14 cellular contexts compared by ENCODE assay signal in the genomic region with DNA sequence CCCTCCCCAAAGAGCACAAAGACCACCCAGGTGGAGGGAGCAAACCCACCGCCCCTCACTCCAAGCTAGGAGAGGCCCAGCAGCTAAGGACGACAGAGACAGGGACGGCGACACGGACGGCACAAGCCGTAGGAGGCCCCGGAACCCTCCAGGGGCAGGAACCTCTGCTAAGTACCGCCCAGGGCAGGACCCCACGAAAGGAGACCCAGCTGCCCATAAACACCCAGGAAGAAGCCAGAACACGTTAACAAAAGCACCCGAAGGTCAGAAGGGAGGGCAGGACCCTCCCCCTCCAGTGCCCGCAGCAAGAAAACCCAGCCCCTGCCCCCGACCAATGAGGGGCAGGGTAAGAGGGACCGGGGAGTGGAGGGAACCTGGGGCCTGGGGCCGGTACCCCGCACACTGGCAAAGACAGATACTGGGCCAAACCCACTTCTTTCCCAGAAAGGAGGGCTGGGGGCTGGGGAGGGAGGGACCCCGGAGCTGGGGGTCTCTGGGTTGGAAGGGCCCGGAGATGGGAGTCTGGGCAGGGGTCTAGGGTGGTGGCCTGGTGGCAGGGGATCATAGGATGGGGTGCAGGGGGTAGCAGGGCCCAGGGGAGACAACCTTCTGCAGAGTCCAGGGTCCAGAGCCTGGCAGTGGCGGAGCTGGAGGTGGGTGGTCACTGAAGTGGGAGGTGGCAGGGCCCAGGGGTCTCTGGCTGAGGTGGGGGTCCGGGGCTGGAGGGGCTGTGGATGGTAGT. TPM values are rescaled to one million over a fixed set of nuclear protein-coding genes. Genes with fewer than 3 reads are reported as not detected.
DNase-seq lines count a peak whose midpoint lies in the region; ATAC-seq, FAIRE-seq and TF ChIP-seq lines count a peak whose summit lies in the region.
"Had no signal": no experiment of that assay in that cellular context is flagged by ENCODE, and none has a peak within 500 bp of the region (broad histone marks: within the 10 kb centered on the region; RNA-seq: fewer than 3 reads in every experiment).

No MANE protein-coding gene starts in this region.

- H3K9me3 Mint-ChIP-seq in chondrocyte (ENCODE audit: low read depth) (no peaks in the 10 kb centered on the region), osteocyte (ENCODE audit: unreplicated experiment) (no peaks in the 10 kb centered on the region)

- no peaks in the 10 kb centered on the region for H3K9me3 ChIP-seq in SK-N-SH
- H3K9me3 ChIP-seq: psoas muscle had no signal

- 95% methylated on average over 18 of the region's 21 CpGs for WGBS in SK-N-SH (ENCODE audit: low lambda C conversion rate)

- no peak overlapping the region for H3K27ac Mint-ChIP-seq in chondrocyte (ENCODE audit: unreplicated experiment)
- no peak overlapping the region for H3K27ac Mint-ChIP-seq in osteocyte (ENCODE audit: unreplicated experiment)

- ATAC-seq in SK-N-SH treated with all-trans-retinoic acid at 6 μM for 48 hours = no peak
- ATAC-seq: psoas muscle had no signal

- H3K27me3 Mint-ChIP-seq in chondrocyte (ENCODE audit: low read depth) = no peaks in the 10 kb centered on the region
- no peaks in the 10 kb centered on the region for H3K27me3 Mint-ChIP-seq in osteocyte (ENCODE audit: unreplicated experiment)

- POLR2A ChIA-PET in SK-N-SH (lab: Yijun Ruan, JAX) = no interaction called here

- peak overlapping the region; percentile 94 for H3K4me2 ChIP-seq in SK-N-SH

- H3K4me1 Mint-ChIP-seq in chondrocyte (ENCODE audit: low read depth) (peaks cover 20% of the 10 kb centered on the region), osteocyte (ENCODE audit: unreplicated experiment) (peaks cover 16% of the 10 kb centered on the region)

- no peak overlapping the region for H3K27ac ChIP-seq in SK-N-SH (ENCODE audit: low read depth in 2 of 2, low read length in 1 of 2)
- H3K27ac ChIP-seq: psoas muscle had no signal

- H3K9ac ChIP-seq in SK-N-SH = no peak overlapping the region

- no peak overlapping the region for H2AFZ ChIP-seq in SK-N-SH (ENCODE audit: low read depth)

- peak overlapping the region; percentile 35 for H3K4me3 Mint-ChIP-seq in chondrocyte (ENCODE audit: unreplicated experiment)
- H3K4me3 Mint-ChIP-seq in osteocyte (ENCODE audit: unreplicated experiment) = peak overlapping the region; percentile 38

- H4K20me1 ChIP-seq in SK-N-SH (ENCODE audit: insufficient read depth) = peaks cover 17% of the 10 kb centered on the region

- DNase-seq in SK-N-SH (peak; percentile 22), H7 (peak; percentile 73), chondrocyte (ENCODE audit: low spot score) (no peak), osteocyte (ENCODE audit: extremely low spot score, unreplicated experiment) (no peak), DMS79 (lab: John Stamatoyannopoulos, UW) (no peak), NCI-H2171 treated with DMSO at 0.1 percent for 48 hours (lab: John Stamatoyannopoulos, UW) (no peak), D721Med (ENCODE audit: insufficient read length, low spot score) (no peak)
- DNase-seq: 8988T; activated naive CD4-positive, alpha-beta T cell treated with anti-CD3 and anti-CD28 coated beads, Interleukin-2, amount 50 U/mL, for 16 hours; caudate nucleus; NCI-H1092; NK-92 treated with Interleukin-12 subunit alpha and Interleukin-12 subunit beta, amount 100 ng/mL, for 24 hours; psoas muscle had no signal

- TF ChIP-seq CTCF in SK-N-SH (IDR thresholded peaks at IDR 0.05) (no peak), chondrocyte (IDR thresholded peaks at IDR 0.05) (no peak), osteocyte (IDR thresholded peaks at IDR 0.05) (no peak), D721Med (IDR thresholded peaks at IDR 0.05; ENCODE audit: insufficient read depth, missing control alignments) (no peak)

- no peak for TF ChIP-seq EP300 in SK-N-SH (IDR thresholded peaks at IDR 0.05; ENCODE audit: borderline replicate concordance in 1 of 2, low read depth in 1 of 2, low read length in 1 of 2)

- CTCF ChIA-PET in SK-N-SH (lab: Yijun Ruan, JAX) = no interaction called here

- no peak for FAIRE-seq in D721Med (lab: Jason Lieb, UNC)

- peaks cover 4 to 18% of the 10 kb centered on the region in 2 experiments; a peak in 2 of 4 replicates for H3K4me1 ChIP-seq in SK-N-SH (ENCODE audit: control insufficient read depth in 1 of 2, insufficient read depth in 2 of 2, low read depth in 1 of 2, low read length in 1 of 2)
- H3K4me1 ChIP-seq: psoas muscle had no signal

- no peak overlapping the region for H3K4me3 ChIP-seq in SK-N-SH (ENCODE audit: low read depth in 2 of 2, low read length in 1 of 2)
- no peak overlapping the region for H3K4me3 ChIP-seq in H7 (ENCODE audit: insufficient read depth, low read depth, low read length)
- H3K4me3 ChIP-seq: psoas muscle had no signal

- peaks cover 82% of the 10 kb centered on the region for H3K79me2 ChIP-seq in SK-N-SH (ENCODE audit: insufficient read depth)

- no peaks in the 10 kb centered on the region for H3K9me2 ChIP-seq in SK-N-SH

- peaks cover 9% of the 10 kb centered on the region for H3F3A ChIP-seq in SK-N-SH (replicated peaks; ENCODE audit: insufficient read depth)

- H3K36me3 ChIP-seq in SK-N-SH (replicated peaks in 1 of 2; ENCODE audit: control insufficient read depth in 1 of 2, insufficient read depth in 2 of 2, low read length in 1 of 2) = no peaks in the 10 kb centered on the region
- no peaks in the 10 kb centered on the region; the same call in 1 of the 2 replicates for H3K36me3 ChIP-seq in H7 (replicated peaks; ENCODE audit: control insufficient read depth, insufficient read depth, low read length)

- no peak for TF ChIP-seq RAD21 in SK-N-SH (IDR thresholded peaks at IDR 0.05; ENCODE audit: low read length)

- H3K36me3 Mint-ChIP-seq in chondrocyte (ENCODE audit: low read depth) (peaks cover 2% of the 10 kb centered on the region), osteocyte (ENCODE audit: unreplicated experiment) (peaks cover 7% of the 10 kb centered on the region)

- no peaks in the 10 kb centered on the region for H3K27me3 ChIP-seq in SK-N-SH (ENCODE audit: insufficient read depth)
- H3K27me3 ChIP-seq in H7 (ENCODE audit: control insufficient read depth, insufficient read depth, low read length) = no peaks in the 10 kb centered on the region

TF ChIP-seq in SK-N-SH, 30 proteins besides CTCF, POLR2A, EP300 and RAD21 (continues in another document):
- no peak for TF ChIP-seq EZH2phosphoT487 (IDR thresholded peaks at IDR 0.05; ENCODE audit: borderline replicate concordance, low read depth)
- no peak for TF ChIP-seq RFX5 (IDR thresholded peaks at IDR 0.05; ENCODE audit: low read length)
- TF ChIP-seq JUND (IDR thresholded peaks at IDR 0.05) = no peak
- no peak for TF ChIP-seq RCOR1 (IDR thresholded peaks at IDR 0.05; ENCODE audit: low read length)
- no peak for TF ChIP-seq FOXJ3 (CRISPR knock-in tag; IDR thresholded peaks at IDR 0.05)
- TF ChIP-seq TCF12 (IDR thresholded peaks at IDR 0.05) = no peak
- TF ChIP-seq POLR2AphosphoS5 (IDR thresholded peaks at IDR 0.05; ENCODE audit: low read depth, low read length) = no peak
- no peak for TF ChIP-seq FOSL2 (IDR thresholded peaks at IDR 0.05; ENCODE audit: borderline replicate concordance, low read depth)

TF ChIP-seq in SK-N-SH treated with all-trans-retinoic acid at 6 μM for 48 hours, 23 proteins besides CTCF, POLR2A, EP300 and RAD21:
- TF ChIP-seq OSR1 (CRISPR knock-in tag; IDR thresholded peaks at IDR 0.05) = no peak
TF ChIP-seq in SK-N-SH treated with all-trans-retinoic acid at 6 μM for 48 hours: peak in this region for 0.

RNA-seq across cellular contexts. Expression of gene BTBD2, which starts 2.4 kb away (rescaled TPM):
- polyA plus RNA-seq in SK-N-SH (2012; rRNA removed) = 54.4 and 66.8 TPM in 2 replicates
- polyA plus RNA-seq in SK-N-SH (2012; cell fraction: cytosol; rRNA removed) = 21.2 and 45.9 TPM in 2 replicates
- 64.3 and 71.6 TPM in 2 replicates for polyA plus RNA-seq in SK-N-SH (2012; cell fraction: nucleus; rRNA removed)
- total RNA-seq in H7 (2014; rRNA removed; shearing (Covaris generic)) = 126 and 129 TPM in 2 replicates
- total RNA-seq in chondrocyte (61.0 to 66.2 TPM (median 65.9 TPM) in 3 replicates), osteocyte (86.0 and 95.9 TPM in 2 replicates)

RNA-seq across cellular contexts. Expression of gene MKNK2, which starts 37.9 kb away (rescaled TPM):
- 58.9 and 65.4 TPM in 2 replicates for polyA plus RNA-seq in SK-N-SH (2012; rRNA removed)
- polyA plus RNA-seq in SK-N-SH (2012; cell fraction: cytosol; rRNA removed) = 32.5 and 45.8 TPM in 2 replicates
- polyA plus RNA-seq in SK-N-SH (2012; cell fraction: nucleus; rRNA removed) = 109 and 141 TPM in 2 replicates
- 130 and 135 TPM in 2 replicates for total RNA-seq in H7 (2014; rRNA removed; shearing (Covaris generic))
- total RNA-seq in chondrocyte (32.8 to 127 TPM (median 125 TPM) in 3 replicates), osteocyte (81.3 and 83.3 TPM in 2 replicates)

Comparison
In these comparisons a context has a peak if more than half of its experiments do, and no peak if none do; other contexts are left out.
1. DNase-seq: peak in SK-N-SH (single experiment) and H7 (single experiment); none in chondrocyte (single experiment), osteocyte (single experiment), DMS79 (single experiment), NCI-H2171 treated with DMSO at 0.1 percent for 48 hours (single experiment) and D721Med (single experiment).